Comparison of ENCODE assay signal across 23 cellular contexts in the genomic region with DNA sequence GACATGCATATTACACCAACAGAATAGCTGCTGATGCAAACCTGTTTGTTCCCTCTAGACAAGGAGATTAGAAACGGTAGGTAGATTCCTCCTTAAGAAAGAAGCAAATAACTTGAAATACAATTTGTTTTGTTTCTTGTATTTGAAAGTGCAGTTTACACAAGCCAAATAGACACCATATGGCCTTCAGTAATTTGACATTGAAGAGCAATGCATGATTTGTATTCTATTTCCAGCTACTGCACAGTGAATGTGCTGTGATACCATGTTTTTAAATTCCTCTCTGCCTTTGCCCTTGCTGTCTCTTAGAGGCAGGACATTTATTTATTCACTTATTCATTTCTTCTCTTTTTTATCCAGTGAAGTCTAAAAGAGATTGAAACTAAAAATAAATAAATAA. TPM values are rescaled to one million over a fixed set of nuclear protein-coding genes. Genes with fewer than 3 reads are reported as not detected.
"Had no signal": no experiment of that assay in that cellular context is flagged by ENCODE, and none has a peak within 500 bp of the region (broad histone marks: within the 10 kb centered on the region; RNA-seq: fewer than 3 reads in every experiment).

No MANE protein-coding gene starts in this region.

- H3K4me1 ChIP-seq: Peyer's patch, SJCRH30 had no signal

- H3K4me3 ChIP-seq: cardiac muscle cell, Peyer's patch, SJCRH30 had no signal

- H3K9me3 ChIP-seq: Peyer's patch, SJCRH30, SK-N-SH had no signal

- H3K27ac ChIP-seq: brain microvascular endothelial cell, cardiac muscle cell, Peyer's patch, RWPE1, SJCRH30, VCaP had no signal

- H3K36me3 ChIP-seq: brain microvascular endothelial cell, cardiac muscle cell, Peyer's patch, SJCRH30 had no signal

- DNase-seq: activated CD4-positive, alpha-beta T cell treated with anti-CD3 and anti-CD28 coated beads, Interleukin-2, amount 10 ng/mL, durations not matched to agents 7 days and 5 days; activated CD4-positive, CD25-positive, alpha-beta regulatory T cell; activated CD8-positive, alpha-beta memory T cell treated with anti-CD3 and anti-CD28 coated beads, Interleukin-2, amount 50 U/mL, for 4 hours; activated CD8-positive, alpha-beta T cell treated with anti-CD3 and anti-CD28 coated beads for 36 hours; activated gamma-delta T cell treated with Interleukin-2 at 50 U/mL for 16 hours; activated naive CD4-positive, alpha-beta T cell treated with anti-CD3 and anti-CD28 coated beads, Interleukin-2, amount 10 ng/mL, durations not matched to agents 7 days and 5 days; activated naive CD8-positive, alpha-beta T cell treated with anti-CD3 and anti-CD28 coated beads for 36 hours; activated T-cell treated with anti-CD3 and anti-CD28 coated beads, Interleukin-2, amount 50 U/mL, for 72 hours; brain microvascular endothelial cell; cerebellar nuclear complex; Kasumi-1; KBM-7; NCI-H1105 treated with DMSO at 0.1 percent for 48 hours; NCI-H146; NCI-H2029; Peyer's patch; Right ventricle myocardium superior; SJCRH30; SK-N-SH; T-helper 1 cell had no signal

- H3K27me3 ChIP-seq: brain microvascular endothelial cell, cardiac muscle cell, Peyer's patch had no signal

RNA-seq across cellular contexts. Expression of gene ANKEF1, which starts 31.9 kb away (rescaled TPM):
- total RNA-seq: SJCRH30 had no signal
